ENCODE assay signal across 2 cellular contexts in the genomic region with DNA sequence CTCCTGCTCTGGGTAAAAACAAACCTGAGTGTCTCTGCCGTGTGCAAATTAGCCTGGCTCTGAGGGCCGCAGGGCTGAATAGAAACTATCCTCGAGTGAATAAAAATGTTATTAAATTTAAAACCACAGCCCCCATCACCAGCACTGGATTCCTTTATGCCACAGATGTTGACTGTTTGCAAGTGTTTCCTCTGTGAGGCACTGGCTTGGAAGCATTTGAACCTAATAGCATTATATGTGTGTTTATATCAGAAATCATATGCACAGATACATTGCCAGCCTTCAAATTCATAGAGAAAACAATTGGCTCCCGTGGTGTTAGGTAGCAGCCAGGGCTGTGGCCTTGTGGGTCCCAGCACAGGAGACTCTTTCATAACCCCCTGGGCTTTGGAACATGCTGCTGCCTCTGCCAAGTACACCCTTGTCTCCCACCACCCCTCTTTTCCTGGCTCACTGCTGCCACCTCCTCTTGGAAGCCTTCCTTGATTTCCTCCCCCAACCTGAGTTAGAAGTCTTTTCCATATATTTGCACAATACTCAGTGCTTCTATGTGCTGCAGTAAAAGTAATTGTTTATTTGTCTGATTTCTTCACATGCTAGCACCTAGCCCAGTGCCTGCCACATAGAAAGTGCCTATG.
TF ChIP-seq lines count a peak whose summit lies in the region.

No MANE protein-coding gene starts in this region.

TF ChIP-seq in A549, 52 proteins besides CTCF, POLR2A, EP300 and RAD21 (continued from another document):
- TF ChIP-seq, protein P1, sequence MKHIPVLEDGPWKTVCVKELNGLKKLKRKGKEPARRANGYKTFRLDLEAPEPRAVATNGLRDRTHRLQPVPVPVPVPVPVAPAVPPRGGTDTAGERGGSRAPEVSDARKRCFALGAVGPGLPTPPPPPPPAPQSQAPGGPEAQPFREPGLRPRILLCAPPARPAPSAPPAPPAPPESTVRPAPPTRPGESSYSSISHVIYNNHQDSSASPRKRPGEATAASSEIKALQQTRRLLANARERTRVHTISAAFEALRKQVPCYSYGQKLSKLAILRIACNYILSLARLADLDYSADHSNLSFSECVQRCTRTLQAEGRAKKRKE (CRISPR knock-in tag; IDR thresholded peaks at IDR 0.05; ENCODE audit: low read depth): no peak
- TF ChIP-seq ZFP36 (IDR thresholded peaks at IDR 0.05; ENCODE audit: borderline replicate concordance, partially characterized antibody): peak; percentile 83
TF ChIP-seq in A549: peak in this region for 1.

TF ChIP-seq in SK-N-SH, 30 proteins besides CTCF, POLR2A, EP300 and RAD21 (continued from another document):
- TF ChIP-seq, protein P2, sequence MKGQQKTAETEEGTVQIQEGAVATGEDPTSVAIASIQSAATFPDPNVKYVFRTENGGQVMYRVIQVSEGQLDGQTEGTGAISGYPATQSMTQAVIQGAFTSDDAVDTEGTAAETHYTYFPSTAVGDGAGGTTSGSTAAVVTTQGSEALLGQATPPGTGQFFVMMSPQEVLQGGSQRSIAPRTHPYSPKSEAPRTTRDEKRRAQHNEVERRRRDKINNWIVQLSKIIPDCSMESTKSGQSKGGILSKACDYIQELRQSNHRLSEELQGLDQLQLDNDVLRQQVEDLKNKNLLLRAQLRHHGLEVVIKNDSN (IDR thresholded peaks at IDR 0.05; ENCODE audit: borderline replicate concordance, low read depth): no peak
- peak; percentile 21; the same call in 1 of the 2 replicates for TF ChIP-seq FOXM1 (IDR thresholded peaks at IDR 0.05; ENCODE audit: low read depth)
TF ChIP-seq in SK-N-SH: peak in this region for 3.
